ENCODE assay signal across 8 cellular contexts in the genomic region with DNA sequence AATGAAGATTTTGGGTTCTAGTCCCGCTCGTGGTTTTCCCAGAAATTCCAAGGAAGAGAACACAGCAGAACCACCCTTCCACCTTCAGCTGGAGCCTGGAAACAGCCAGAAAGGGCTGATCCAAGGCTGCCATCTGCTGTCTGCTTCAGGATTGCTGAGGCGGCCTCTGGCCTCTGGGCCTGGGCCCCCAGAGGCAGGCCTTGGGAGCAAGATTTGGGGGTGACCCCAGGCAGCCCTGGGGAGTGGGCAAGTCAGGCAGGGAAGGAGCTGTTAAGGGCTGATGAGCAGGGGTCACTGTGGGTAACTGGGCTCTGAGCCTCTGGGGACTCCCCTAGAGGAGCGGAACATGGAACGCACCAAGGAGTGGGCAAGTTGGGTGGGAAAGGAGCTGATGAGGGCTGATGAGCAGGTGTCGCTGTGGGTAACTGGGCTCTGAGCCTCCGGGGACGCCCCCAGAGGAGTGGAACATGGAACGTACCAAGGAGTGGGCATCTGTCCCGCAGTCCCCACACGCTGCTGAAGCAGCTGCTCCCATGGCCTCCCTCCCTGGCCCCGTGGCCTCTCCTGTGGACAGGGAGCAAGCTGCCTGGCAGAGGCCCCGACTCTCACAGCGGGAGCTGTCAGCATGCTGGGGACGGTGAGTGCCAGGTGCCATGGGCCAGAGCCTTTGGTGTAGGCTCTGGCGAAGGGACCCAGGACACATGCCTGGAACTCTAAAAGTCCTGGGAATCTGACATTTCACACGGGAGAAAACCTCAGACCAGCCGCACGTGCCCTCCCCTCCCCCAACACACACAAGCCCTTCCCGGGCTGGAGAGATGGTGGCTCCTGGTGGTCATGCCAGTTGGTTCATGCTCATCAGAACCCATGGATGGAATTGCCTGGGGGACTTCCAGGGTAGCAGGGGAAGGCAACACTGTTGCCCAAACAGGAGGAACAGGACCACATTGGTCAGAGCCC.
A peak's percentile ranks its signal among the peaks of the same experiment; 100 is the strongest.
DNase-seq lines count a peak whose midpoint lies in the region; ATAC-seq and TF ChIP-seq lines count a peak whose summit lies in the region.
"Not testable (repeated sequence)": the region's sequence is repeated elsewhere in the genome, so short reads cannot be mapped to it uniquely, and the experiment has no call there.

No MANE protein-coding gene starts in this region.

- not testable (repeated sequence) for H3K4me3 ChIP-seq in BLaER1; Panc1 (ENCODE audit: low read depth in 2 of 2, low read length in 2 of 2); epithelial cell of esophagus (ENCODE audit: low read length)

- POLR2A ChIA-PET in Panc1 (lab: Charles Lee): not testable (repeated sequence)

- ATAC-seq in Panc1: not testable (repeated sequence)
- peak; percentile 23 for ATAC-seq in left ventricle myocardium superior

- H3K27me3 ChIP-seq in BLaER1; Panc1 (ENCODE audit: control insufficient read depth, insufficient read depth, low read length): not testable (repeated sequence)

- H3K9me3 ChIP-seq in BLaER1; Panc1 (ENCODE audit: control insufficient read depth, insufficient read depth, low read depth, low read length): not testable (repeated sequence)

- not testable (repeated sequence) for H3K27me3 Mint-ChIP-seq in nephron progenitor cell (ENCODE audit: low read depth, poor library complexity)

- intact Hi-C loops in Panc1 (cut with micrococcal nuclease; ENCODE audit: unreplicated experiment); left ventricle myocardium superior (cut with micrococcal nuclease): not testable (repeated sequence)

- CTCF ChIA-PET in Panc1 (lab: Charles Lee): interaction anchor here (0.5 kb wide), 1 partner anchor 98 kb away, joined by 5 read pairs; no protein-coding TSS in a partner anchor

- not testable (repeated sequence) for H3K27ac ChIP-seq in BLaER1
- peak overlapping the region; percentile 51; the same call in 1 of the 2 replicates for H3K27ac ChIP-seq in Panc1 (ENCODE audit: low read length)

- peak; percentile 39 for DNase-seq in HT-29 (ENCODE audit: low spot score)
- not testable (repeated sequence) for DNase-seq in Panc1 (ENCODE audit: low read depth, low spot score); left ventricle myocardium superior; nephron progenitor cell
- DNase-seq in astrocyte of the hippocampus (ENCODE audit: low read depth, low spot score): peak; percentile 54
- DNase-seq in epithelial cell of esophagus (ENCODE audit: low read depth): peak; percentile 31
- DNase-seq in superior temporal gyrus (ENCODE audit: extremely low spot score): peak; percentile 20

- in situ Hi-C loops in Panc1 (cut with HindIII; ENCODE audit: low pct_unique_long_range_greater_than_20kb, low sequenced_read_pairs): not testable (repeated sequence)

- H3K4me2 ChIP-seq in BLaER1: peak overlapping the region; percentile 40

- H3K36me3 ChIP-seq in BLaER1; Panc1 (ENCODE audit: control insufficient read depth, insufficient read depth, low read length): not testable (repeated sequence)

- H3K4me1 Mint-ChIP-seq in nephron progenitor cell: peaks cover 42% of the 10 kb centered on the region

- H3K9me3 Mint-ChIP-seq in nephron progenitor cell: not testable (repeated sequence)

- BruUV-seq in Panc1 (replicated peaks; lab: Mats Ljungman, UMichigan): not testable (repeated sequence)

- not testable (repeated sequence) for H4K20me1 ChIP-seq in BLaER1

- not testable (repeated sequence) for H3K4me3 Mint-ChIP-seq in nephron progenitor cell

- H3K4me1 ChIP-seq in BLaER1: peaks cover 16% of the 10 kb centered on the region
- peaks cover 13% of the 10 kb centered on the region for H3K4me1 ChIP-seq in Panc1 (ENCODE audit: control insufficient read depth, insufficient read depth, low read length)

- H3K36me3 Mint-ChIP-seq in nephron progenitor cell (ENCODE audit: low read depth): not testable (repeated sequence)

- not testable (repeated sequence) for H3K9ac ChIP-seq in BLaER1

- TF ChIP-seq CTCF in Panc1 (IDR thresholded peaks at IDR 0.05): not testable (repeated sequence)
- TF ChIP-seq CTCF in epithelial cell of esophagus (IDR thresholded peaks at IDR 0.05; ENCODE audit: insufficient read depth, low read depth, low read length, missing control alignments) (peak; percentile 53), nephron progenitor cell (IDR thresholded peaks at IDR 0.05) (peak; percentile 27)

- not testable (repeated sequence) for H3K27ac Mint-ChIP-seq in nephron progenitor cell
